In the genomic region with DNA sequence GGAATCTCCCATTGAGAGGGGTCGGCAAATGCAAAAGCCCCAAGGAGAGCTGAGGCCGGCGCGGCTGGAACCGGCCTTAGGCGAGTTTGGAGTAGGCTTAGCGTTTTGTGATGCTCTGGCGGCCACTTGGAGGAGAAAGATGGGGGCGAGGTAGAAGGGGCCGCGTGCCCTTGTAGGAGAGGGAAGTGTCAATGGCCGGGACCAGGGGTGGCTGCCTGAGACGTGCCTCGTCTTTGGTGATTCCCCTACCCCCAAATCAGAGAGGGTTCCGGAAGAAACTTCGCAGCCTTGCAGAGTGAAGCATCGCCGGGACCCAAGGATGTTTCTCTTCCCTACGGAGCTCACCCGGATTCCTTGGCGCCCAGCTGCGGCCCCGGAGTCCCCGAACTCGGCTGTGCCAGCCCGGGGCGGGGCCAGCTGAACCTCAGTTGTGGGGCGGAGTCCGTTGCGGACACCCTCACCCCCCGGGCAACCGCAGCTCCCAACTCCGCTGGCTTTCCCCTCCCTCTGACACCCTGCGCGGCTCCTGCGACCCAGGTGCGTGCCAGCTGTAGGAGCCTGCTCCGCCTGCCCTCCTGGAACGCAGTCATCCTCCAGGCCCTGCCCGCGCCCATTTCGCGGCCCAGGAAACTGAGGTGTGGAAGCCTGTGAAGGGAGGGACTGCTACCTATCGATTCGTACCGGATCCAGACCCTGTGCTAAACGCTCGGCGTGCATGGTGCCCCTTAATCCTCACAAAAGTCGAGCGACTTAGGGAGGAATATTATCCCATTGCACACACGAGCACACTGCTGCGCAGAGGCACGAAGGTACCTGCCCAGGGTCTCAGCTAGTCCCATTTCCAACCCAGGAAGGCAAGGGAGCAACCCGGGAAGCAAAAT, we compare ENCODE assay signal across 17 cellular contexts. TPM values are rescaled to one million over a fixed set of nuclear protein-coding genes. Genes with fewer than 3 reads are reported as not detected.
DNase-seq lines count a peak whose midpoint lies in the region; ATAC-seq and TF ChIP-seq lines count a peak whose summit lies in the region.
"Had no signal": no experiment of that assay in that cellular context is flagged by ENCODE, and none has a peak within 500 bp of the region (broad histone marks: within the 10 kb centered on the region; RNA-seq: fewer than 3 reads in every experiment).

No MANE protein-coding gene starts in this region.

- peaks cover 22% of the 10 kb centered on the region for H3K4me1 ChIP-seq in HUES48 (ENCODE audit: control insufficient read depth, insufficient read depth, low read length)
- H3K4me1 ChIP-seq: Caco-2, parathyroid adenoma had no signal

- TF ChIP-seq CTCF in endothelial cell (IDR thresholded peaks at IDR 0.05; ENCODE audit: unreplicated experiment): no peak

- H3K27me3 Mint-ChIP-seq in endothelial cell (ENCODE audit: unreplicated experiment): peaks cover 42% of the 10 kb centered on the region

- no peaks in the 10 kb centered on the region for H3K36me3 ChIP-seq in HUES48 (ENCODE audit: control insufficient read depth, insufficient read depth, low read length)

- H3K9me3 ChIP-seq in HUES48 (ENCODE audit: control insufficient read depth, insufficient read depth, low read length): no peaks in the 10 kb centered on the region
- H3K9me3 ChIP-seq: Caco-2 had no signal

- peaks cover 99% of the 10 kb centered on the region for H3K27me3 ChIP-seq in HUES48 (ENCODE audit: control insufficient read depth, insufficient read depth, low read length)

- ATAC-seq in HG02840 (IDR thresholded peaks at IDR 0.05; ENCODE audit: low FRiP score, unreplicated experiment): no peak
- ATAC-seq: activated naive CD4-positive, alpha-beta T cell treated with anti-CD3 and anti-CD28 coated beads, Interleukin-2, amount 50 U/mL, for 72 hours had no signal

- peaks cover 35% of the 10 kb centered on the region for H3K4me1 Mint-ChIP-seq in endothelial cell (ENCODE audit: unreplicated experiment)

- DNase-seq in NCI-H82 (lab: John Stamatoyannopoulos, UW) (peak; percentile 36), NCI-H82 treated with DMSO at 0.1 percent for 48 hours (lab: John Stamatoyannopoulos, UW; ENCODE audit: unreplicated experiment) (no peak), endothelial cell (ENCODE audit: low spot score) (no peak), posterior vena cava (ENCODE audit: low spot score) (peak; percentile 78)
- DNase-seq in stimulated activated CD4-positive, alpha-beta T cell treated with anti-CD3 and anti-CD28 coated beads, Interleukin-15, amount 100 ng/mL, for 24 hours: no peak
- DNase-seq in effector CD8-positive, alpha-beta T cell (lab: John Stamatoyannopoulos, UW): no peak
- DNase-seq: activated B cell treated with CpG ODN at 0.5 μM for 24 hours; activated CD8-positive, alpha-beta memory T cell treated with anti-CD3 and anti-CD28 coated beads, Interleukin-2, amount 50 U/mL, for 4 hours; Caco-2; GDM1; kidney; NCI-H2029 had no signal

- 0 out of 2 replicates have a peak overlapping the region, but pooled peaks have one; percentile 10 for H3K4me3 ChIP-seq in HUES48 (ENCODE audit: low read depth, low read length)

- peaks cover 3% of the 10 kb centered on the region for H3K36me3 Mint-ChIP-seq in endothelial cell (ENCODE audit: low read depth, unreplicated experiment)

- H3K27ac ChIP-seq in HUES48 (ENCODE audit: low read depth, low read length): no peak overlapping the region
- H3K27ac ChIP-seq: parathyroid adenoma had no signal

- no peaks in the 10 kb centered on the region for H3K9me3 Mint-ChIP-seq in endothelial cell (ENCODE audit: unreplicated experiment)
- H3K9me3 Mint-ChIP-seq: activated naive CD4-positive, alpha-beta T cell treated with anti-CD3 and anti-CD28 coated beads, Interleukin-2, amount 50 U/mL, for 72 hours had no signal

- no peak overlapping the region for H3K9ac ChIP-seq in HUES48 (ENCODE audit: low read depth, low read length)
- H3K9ac ChIP-seq: parathyroid adenoma had no signal

- intact Hi-C loops in posterior vena cava (cut with DNase I): no loop called here

- peak overlapping the region; percentile 37 for H3K4me3 Mint-ChIP-seq in endothelial cell (ENCODE audit: unreplicated experiment)
- H3K4me3 Mint-ChIP-seq: activated B cell treated with CpG ODN at 0.5 μM for 24 hours had no signal

- no peak overlapping the region for H3K27ac Mint-ChIP-seq in endothelial cell (ENCODE audit: unreplicated experiment)
- H3K27ac Mint-ChIP-seq: activated B cell treated with CpG ODN at 0.5 μM for 24 hours; activated naive CD4-positive, alpha-beta T cell treated with anti-CD3 and anti-CD28 coated beads, Interleukin-2, amount 50 U/mL, for 72 hours had no signal

RNA-seq across cellular contexts. Expression of gene MSX1, which starts 12.0 kb away (rescaled TPM):
- total RNA-seq in endothelial cell (ENCODE audit: unreplicated experiment) (17.4 TPM), posterior vena cava (10 to 100 TPM in 1 of 2 donors, 1 to 10 TPM in 1; 7.0 to 20.8 TPM)
- total RNA-seq: activated B cell treated with CpG ODN at 0.5 μM for 24 hours; activated naive CD4-positive, alpha-beta T cell treated with anti-CD3 and anti-CD28 coated beads, Interleukin-2, amount 50 U/mL, for 72 hours; T-helper 1 cell treated with Interleukin-12 subunit alpha and Interleukin-12 subunit beta and Interleukin-4 antibody, amounts not matched to agents 30 ng/mL and 1 ng/mL, for 36 hours had no signal

Comparison
In these comparisons a context has a peak if more than half of its experiments do, and no peak if none do; other contexts are left out.
1. DNase-seq: peak in NCI-H82 (single experiment) and posterior vena cava (single experiment); none in NCI-H82 treated with DMSO at 0.1 percent for 48 hours (single experiment), endothelial cell (single experiment), stimulated activated CD4-positive, alpha-beta T cell treated with anti-CD3 and anti-CD28 coated beads, Interleukin-15, amount 100 ng/mL, for 24 hours (single experiment) and effector CD8-positive, alpha-beta T cell (single experiment).